Comparison of ENCODE assay signal across 8 cellular contexts in the genomic region with DNA sequence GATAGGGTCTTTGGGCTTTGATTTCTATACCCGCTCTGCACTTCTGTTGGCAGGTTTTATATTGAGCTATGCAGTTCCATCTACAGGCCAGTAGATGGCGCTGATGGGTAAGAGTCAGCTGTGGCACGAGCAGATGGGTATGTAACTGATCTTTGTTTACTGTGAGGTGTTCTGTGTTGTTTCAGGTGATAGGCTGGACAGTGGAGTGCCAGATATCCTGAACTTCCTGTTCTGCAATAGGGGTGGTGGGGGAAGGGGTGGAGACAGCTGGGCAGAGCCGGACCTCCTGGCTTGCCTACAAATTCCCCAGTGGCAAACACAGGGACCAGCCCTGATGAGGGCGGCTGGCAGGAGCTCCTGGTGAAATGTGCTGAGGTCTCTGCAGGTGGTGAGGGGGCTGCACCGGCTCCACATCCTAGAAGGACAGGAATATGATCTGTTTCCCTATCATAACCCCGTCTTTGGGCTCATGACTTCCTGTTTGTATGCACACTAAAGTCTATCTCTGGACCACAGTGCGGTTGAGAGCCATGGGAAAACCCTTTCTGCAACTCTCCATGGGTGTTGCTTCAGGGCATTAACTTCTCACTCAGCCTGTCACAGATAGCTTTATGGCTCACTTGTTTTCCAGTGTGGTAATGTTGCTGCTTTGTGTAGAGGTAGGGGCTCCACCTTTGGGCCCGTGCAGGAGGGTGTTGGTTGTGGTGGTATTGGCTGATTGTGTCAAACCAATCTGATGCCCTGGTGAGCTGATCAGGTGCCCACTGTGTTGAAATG. TPM values are rescaled to one million over a fixed set of nuclear protein-coding genes. Genes with fewer than 3 reads are reported as not detected.
DNase-seq lines count a peak whose midpoint lies in the region; ATAC-seq and TF ChIP-seq lines count a peak whose summit lies in the region.

No MANE protein-coding gene starts in this region.

- no peaks in the 10 kb centered on the region for H3K9me3 Mint-ChIP-seq in activated T-helper 17 cell treated with anti-CD3 and anti-CD28 coated beads, Interleukin-2, amount 50 U/mL, for 72 hours

- peak; percentile 92 for ATAC-seq in DND-41 (ENCODE audit: insufficient read depth, low read depth)
- ATAC-seq in GM21576 (IDR thresholded peaks at IDR 0.05; ENCODE audit: unreplicated experiment): peak; percentile 72
- ATAC-seq in Panc1: peak; percentile 90
- ATAC-seq in activated T-helper 17 cell treated with anti-CD3 and anti-CD28 coated beads, Interleukin-2, amount 50 U/mL, for 72 hours (replicated peaks): peak; percentile 82

- H4K20me1 ChIP-seq in DND-41 (ENCODE audit: insufficient read depth, low read length): no peaks in the 10 kb centered on the region

- intact Hi-C loops in Panc1 (cut with micrococcal nuclease; ENCODE audit: unreplicated experiment): loop anchor here (1.0 kb wide), 1 partner anchor 243 kb away; no protein-coding TSS in a partner anchor

- H2AFZ ChIP-seq in DND-41 (ENCODE audit: low read depth, low read length): peak overlapping the region; percentile 39; the same call in 1 of the 2 replicates

- H3K4me3 Mint-ChIP-seq in activated T-helper 17 cell treated with anti-CD3 and anti-CD28 coated beads, Interleukin-2, amount 50 U/mL, for 72 hours: no peak overlapping the region

- no peak overlapping the region for H3K4me3 ChIP-seq in DND-41 (ENCODE audit: low read depth in 1 of 2, low read length in 2 of 2)
- no peak overlapping the region for H3K4me3 ChIP-seq in Panc1 (ENCODE audit: low read depth in 2 of 2, low read length in 2 of 2)

- H3K79me2 ChIP-seq in DND-41 (ENCODE audit: insufficient read depth, low read length): no peaks in the 10 kb centered on the region

- CTCF ChIA-PET in Panc1 (lab: Charles Lee): interaction anchor here (0.6 to 2.0 kb wide), 13 partner anchors 14 to 258 kb away, joined by 3 to 18 read pairs (median 4); partner anchors contain the start of gene FAM98B

- H3K36me3 ChIP-seq in DND-41 (ENCODE audit: insufficient read depth, low read length) (no peaks in the 10 kb centered on the region), Panc1 (ENCODE audit: control insufficient read depth, insufficient read depth, low read length) (no peaks in the 10 kb centered on the region)

- DNase-seq in DND-41 (peak; percentile 47), KG1 (lab: John Stamatoyannopoulos, UW) (peak; percentile 23), Panc1 (ENCODE audit: low read depth, low spot score) (peak; percentile 38), glomerular visceral epithelial cell (ENCODE audit: extremely low spot score) (peak; percentile 73), pons (ENCODE audit: low spot score) (peak; percentile 62), T1000 (lab: John Stamatoyannopoulos, UW) (no peak)

- H3K27ac ChIP-seq in DND-41 (ENCODE audit: low read length) (no peak overlapping the region), Panc1 (ENCODE audit: low read length) (no peak overlapping the region)

- no TSS peak for BruUV-seq in Panc1 (replicated peaks; lab: Mats Ljungman, UMichigan)

- H3K9me3 ChIP-seq in DND-41 (ENCODE audit: insufficient read depth, low read length, severe bottlenecking) (no peaks in the 10 kb centered on the region), Panc1 (ENCODE audit: control insufficient read depth, insufficient read depth, low read depth, low read length) (no peaks in the 10 kb centered on the region)

- in situ Hi-C loops in Panc1 (cut with HindIII; ENCODE audit: low pct_unique_long_range_greater_than_20kb, low sequenced_read_pairs): no loop called here

- peak; percentile 93 for TF ChIP-seq CTCF in DND-41 (IDR thresholded peaks at IDR 0.05; ENCODE audit: borderline replicate concordance, extremely low read depth, low read length, poor library complexity, severe bottlenecking)
- peak; percentile 95 for TF ChIP-seq CTCF in Panc1 (IDR thresholded peaks at IDR 0.05)

- H3K4me1 Mint-ChIP-seq in activated T-helper 17 cell treated with anti-CD3 and anti-CD28 coated beads, Interleukin-2, amount 50 U/mL, for 72 hours: peaks cover 6% of the 10 kb centered on the region

- H3K27me3 Mint-ChIP-seq in activated T-helper 17 cell treated with anti-CD3 and anti-CD28 coated beads, Interleukin-2, amount 50 U/mL, for 72 hours: peaks cover 18% of the 10 kb centered on the region

- H3K4me1 ChIP-seq in DND-41 (ENCODE audit: insufficient read depth, low read length) (peaks cover 6% of the 10 kb centered on the region), Panc1 (ENCODE audit: control insufficient read depth, insufficient read depth, low read length) (no peaks in the 10 kb centered on the region)

- peak overlapping the region; percentile 40 for H3K27ac Mint-ChIP-seq in activated T-helper 17 cell treated with anti-CD3 and anti-CD28 coated beads, Interleukin-2, amount 50 U/mL, for 72 hours

- no peaks in the 10 kb centered on the region for H3K36me3 Mint-ChIP-seq in activated T-helper 17 cell treated with anti-CD3 and anti-CD28 coated beads, Interleukin-2, amount 50 U/mL, for 72 hours (ENCODE audit: low read depth)

- no peak overlapping the region for H3K9ac ChIP-seq in DND-41 (ENCODE audit: low read depth, low read length)

- H3K27me3 ChIP-seq in DND-41 (ENCODE audit: insufficient read depth, low read length, poor library complexity): no peaks in the 10 kb centered on the region
- no peaks in the 10 kb centered on the region; the same call in 1 of the 2 replicates for H3K27me3 ChIP-seq in Panc1 (ENCODE audit: control insufficient read depth, insufficient read depth, low read length)

- no peak overlapping the region for H3K4me2 ChIP-seq in DND-41 (ENCODE audit: insufficient read depth, low read length)

- POLR2A ChIA-PET in Panc1 (lab: Charles Lee): no interaction called here

RNA-seq across cellular contexts. Expression of gene FAM98B, which starts 13.4 kb away (rescaled TPM):
- 32.5 TPM for total RNA-seq in Panc1 (2021; ENCODE audit: unreplicated experiment)
- polyA plus RNA-seq in Panc1 (2012; ENCODE audit: insufficient read length): 12.8 TPM
- total RNA-seq in activated T-helper 17 cell treated with anti-CD3 and anti-CD28 coated beads, Interleukin-2, amount 50 U/mL, for 72 hours: 10 to 100 TPM; 28.5 to 44.5 TPM
